In genomic region chr15:45573961-45574629, GRCh38 we compare ENCODE assay signal across 1 cellular context.
TF ChIP-seq lines count a peak whose summit lies in the region.

No MANE protein-coding gene starts in this region.

TF ChIP-seq in GM23338, 12 proteins besides CTCF, POLR2A, EP300 and RAD21 (continued from another document):
- no peak for TF ChIP-seq REST (IDR thresholded peaks at IDR 0.05; ENCODE audit: unreplicated experiment)
- no peak for TF ChIP-seq JUNB (IDR thresholded peaks at IDR 0.05; ENCODE audit: unreplicated experiment)
- TF ChIP-seq, protein P1, sequence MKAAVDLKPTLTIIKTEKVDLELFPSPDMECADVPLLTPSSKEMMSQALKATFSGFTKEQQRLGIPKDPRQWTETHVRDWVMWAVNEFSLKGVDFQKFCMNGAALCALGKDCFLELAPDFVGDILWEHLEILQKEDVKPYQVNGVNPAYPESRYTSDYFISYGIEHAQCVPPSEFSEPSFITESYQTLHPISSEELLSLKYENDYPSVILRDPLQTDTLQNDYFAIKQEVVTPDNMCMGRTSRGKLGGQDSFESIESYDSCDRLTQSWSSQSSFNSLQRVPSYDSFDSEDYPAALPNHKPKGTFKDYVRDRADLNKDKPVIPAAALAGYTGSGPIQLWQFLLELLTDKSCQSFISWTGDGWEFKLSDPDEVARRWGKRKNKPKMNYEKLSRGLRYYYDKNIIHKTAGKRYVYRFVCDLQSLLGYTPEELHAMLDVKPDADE (IDR thresholded peaks at IDR 0.05): no peak
- no peak for TF ChIP-seq EZH2 (IDR thresholded peaks at IDR 0.05; ENCODE audit: low read depth, unreplicated experiment)
- no peak for TF ChIP-seq POLR2AphosphoS5 (IDR thresholded peaks at IDR 0.05; ENCODE audit: low read depth)
- no peak for TF ChIP-seq ZNF331 (CRISPR knock-in tag; IDR thresholded peaks at IDR 0.05; ENCODE audit: low read depth)
- TF ChIP-seq EZH2phosphoT487 (IDR thresholded peaks at IDR 0.05; ENCODE audit: unreplicated experiment): no peak
- no peak for TF ChIP-seq ZNF462 (CRISPR knock-in tag; IDR thresholded peaks at IDR 0.05)
- TF ChIP-seq STAT1 (IDR thresholded peaks at IDR 0.05; ENCODE audit: unreplicated experiment): no peak
